22 cellular contexts compared by ENCODE assay signal in genomic region chr2:234198976-234199375, GRCh38.
"Had no signal": no experiment of that assay in that cellular context is flagged by ENCODE, and none has a peak within 500 bp of the region (broad histone marks: within the 10 kb centered on the region; RNA-seq: fewer than 3 reads in every experiment).

No MANE protein-coding gene starts in this region.

- H3K27ac ChIP-seq: adrenal gland, coronary artery, esophagus muscularis mucosa, gastrocnemius medialis, neutrophil, ovary, prostate gland, thyroid gland, upper lobe of right lung, VCaP had no signal

- H3K4me3 Mint-ChIP-seq: activated CD8-positive, alpha-beta T cell treated with anti-CD3 and anti-CD28 coated beads, Interleukin-2, amount 10 ng/mL, durations not matched to agents 7 days and 5 days; activated naive CD8-positive, alpha-beta T cell; activated T-helper 1 cell treated with anti-CD3 and anti-CD28 coated beads, Interleukin-12 subunit alpha, Interleukin-12 subunit beta, Interleukin-2, Interleukin-4 antibody, amounts not matched to agents 30 ng/mL and 10 ng/mL and 1 ng/mL, durations not matched to agents 14 hours and 24 hours and 36 hours; nephron; T-helper 17 cell had no signal

- H3K9me3 Mint-ChIP-seq: nephron had no signal

- H3K4me1 ChIP-seq: gastrocnemius medialis, prostate gland, thyroid gland, upper lobe of right lung had no signal

- H3K4me3 ChIP-seq: adrenal gland, coronary artery, esophagus muscularis mucosa, gastrocnemius medialis, ovary, prostate gland, thyroid gland, upper lobe of right lung had no signal

- H3K36me3 ChIP-seq: adrenal gland, esophagus muscularis mucosa, gastrocnemius medialis, neutrophil, ovary, prostate gland, thyroid gland, upper lobe of right lung had no signal

- H3K9me3 ChIP-seq: adrenal gland, esophagus muscularis mucosa, gastrocnemius medialis, neutrophil, ovary, prostate gland, thyroid gland, upper lobe of right lung had no signal

- H3K27ac Mint-ChIP-seq: activated CD8-positive, alpha-beta T cell treated with anti-CD3 and anti-CD28 coated beads, Interleukin-2, amount 10 ng/mL, durations not matched to agents 7 days and 5 days; activated naive CD8-positive, alpha-beta T cell; activated T-helper 1 cell treated with anti-CD3 and anti-CD28 coated beads, Interleukin-12 subunit alpha, Interleukin-12 subunit beta, Interleukin-2, Interleukin-4 antibody, amounts not matched to agents 30 ng/mL and 10 ng/mL and 1 ng/mL, durations not matched to agents 14 hours and 24 hours and 36 hours; nephron; T-helper 17 cell had no signal

- DNase-seq: activated CD4-positive, alpha-beta T cell treated with anti-CD3 and anti-CD28 coated beads, Interleukin-2, amount 50 U/mL, for 1 hour; activated CD4-positive, CD25-positive, alpha-beta regulatory T cell treated with anti-CD3 and anti-CD28 coated beads, Interleukin-2, amount 50 U/mL, for 72 hours; activated CD8-positive, alpha-beta T cell treated with anti-CD3 and anti-CD28 coated beads, Interleukin-2, amount 10 ng/mL, durations not matched to agents 7 days and 5 days; adrenal gland; cerebellar nuclear complex; gastrocnemius medialis; hippocampal formation; left ventricle myocardium superior; ovary; stimulated activated CD4-positive, alpha-beta T cell treated with anti-CD3 and anti-CD28 coated beads, Interleukin-4, amount 100 ng/mL, for 24 hours; stimulated activated naive CD4-positive, alpha-beta T cell treated with Interleukin-2 at 50 U/mL for 16 hours; T-helper 17 cell; thyroid gland; upper lobe of right lung had no signal

- H3K27me3 Mint-ChIP-seq: activated naive CD8-positive, alpha-beta T cell; T-helper 17 cell had no signal

- H3K27me3 ChIP-seq: adrenal gland, gastrocnemius medialis, neutrophil, ovary, thyroid gland, upper lobe of right lung had no signal

- H3K4me1 Mint-ChIP-seq: nephron, T-helper 17 cell had no signal
